1 cellular context compared by ENCODE assay signal in genomic region chr14:75084513-75084912, GRCh38.
TF ChIP-seq lines count a peak whose summit lies in the region.

No MANE protein-coding gene starts in this region.

TF ChIP-seq in HCT116, 20 proteins besides CTCF, POLR2A, EP300 and RAD21 (continued from another document):
- TF ChIP-seq TCF7L2 (IDR thresholded peaks at IDR 0.05; ENCODE audit: borderline replicate concordance, extremely low read depth, insufficient read depth, insufficient read length), result no peak
- no peak for TF ChIP-seq ZBTB33 (IDR thresholded peaks at IDR 0.05; ENCODE audit: extremely low read depth, insufficient replicate concordance, low read length)
- TF ChIP-seq ZNF274 (IDR thresholded peaks at IDR 0.05; ENCODE audit: low read depth, low read length), result no peak
- TF ChIP-seq CEBPB (IDR thresholded peaks at IDR 0.05; ENCODE audit: low read depth), result no peak
- no peak for TF ChIP-seq MAX (IDR thresholded peaks at IDR 0.05)
- no peak for TF ChIP-seq YY1 (IDR thresholded peaks at IDR 0.05; ENCODE audit: extremely low read depth, insufficient replicate concordance, low read depth, low read length)
- TF ChIP-seq SRF (IDR thresholded peaks at IDR 0.05; ENCODE audit: low read depth), result no peak
- TF ChIP-seq EZH2phosphoT487 (IDR thresholded peaks at IDR 0.05; ENCODE audit: borderline replicate concordance), result no peak
- no peak for TF ChIP-seq EZH2 (IDR thresholded peaks at IDR 0.05)
- no peak for TF ChIP-seq SP1 (IDR thresholded peaks at IDR 0.05; ENCODE audit: low read depth)
- no peak for TF ChIP-seq POLR2AphosphoS5 (IDR thresholded peaks at IDR 0.05; ENCODE audit: low read depth, low read length)
- no peak for TF ChIP-seq ATF3 (IDR thresholded peaks at IDR 0.05)
- no peak for TF ChIP-seq SIN3A (IDR thresholded peaks at IDR 0.05; ENCODE audit: low read depth)
- no peak for TF ChIP-seq ELF1 (IDR thresholded peaks at IDR 0.05; ENCODE audit: borderline replicate concordance, low read depth)
- TF ChIP-seq JUND (IDR thresholded peaks at IDR 0.05), result no peak
- no peak for TF ChIP-seq CBX3 (IDR thresholded peaks at IDR 0.05; ENCODE audit: low read depth)
